In the genomic region with DNA sequence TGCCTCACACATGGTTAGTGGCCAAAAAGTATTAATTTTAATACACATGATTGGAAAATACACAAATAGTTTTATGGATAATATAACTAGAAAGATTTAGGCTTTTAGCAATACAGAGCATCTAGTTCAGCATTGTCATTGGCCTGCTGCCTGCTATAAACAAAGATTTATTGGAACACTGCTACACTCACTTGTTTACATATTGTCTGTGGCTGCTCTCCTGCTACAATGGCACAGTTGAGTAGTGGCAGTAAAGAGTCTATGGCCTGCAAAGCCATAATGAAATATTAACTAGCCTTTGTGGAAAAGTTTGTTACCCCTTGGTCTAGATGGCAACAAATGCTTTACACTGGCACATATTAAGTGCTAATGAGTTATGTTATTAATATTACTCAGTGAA, we compare ENCODE assay signal across 1 cellular context.
TF ChIP-seq lines count a peak whose summit lies in the region.

No MANE protein-coding gene starts in this region.

TF ChIP-seq in HepG2, 621 proteins besides CTCF, POLR2A, EP300 and RAD21 (continues in another document):
- TF ChIP-seq HNF4A (CRISPR knock-in tag; IDR thresholded peaks at IDR 0.05), result no peak
- no peak for TF ChIP-seq KLF12 (CRISPR knock-in tag; IDR thresholded peaks at IDR 0.05; ENCODE audit: borderline replicate concordance)
- no peak for TF ChIP-seq MYNN (CRISPR knock-in tag; IDR thresholded peaks at IDR 0.05; ENCODE audit: low read depth)
- TF ChIP-seq TBX3 (IDR thresholded peaks at IDR 0.05; ENCODE audit: borderline replicate concordance), result no peak
- TF ChIP-seq FOXA1 (IDR thresholded peaks at IDR 0.05), result no peak
- TF ChIP-seq FOXA1 (CRISPR knock-in tag; IDR thresholded peaks at IDR 0.05), result peak; percentile 70
- no peak for TF ChIP-seq ZNF263 (CRISPR knock-in tag; IDR thresholded peaks at IDR 0.05)
- TF ChIP-seq MATR3 (CRISPR knock-in tag; IDR thresholded peaks at IDR 0.05), result no peak
- 0 out of 2 replicates have a peak, but pooled peaks have one; percentile 74 for TF ChIP-seq ZNF644 (CRISPR knock-in tag; IDR thresholded peaks at IDR 0.05; ENCODE audit: low read depth)
- TF ChIP-seq, protein P1, sequence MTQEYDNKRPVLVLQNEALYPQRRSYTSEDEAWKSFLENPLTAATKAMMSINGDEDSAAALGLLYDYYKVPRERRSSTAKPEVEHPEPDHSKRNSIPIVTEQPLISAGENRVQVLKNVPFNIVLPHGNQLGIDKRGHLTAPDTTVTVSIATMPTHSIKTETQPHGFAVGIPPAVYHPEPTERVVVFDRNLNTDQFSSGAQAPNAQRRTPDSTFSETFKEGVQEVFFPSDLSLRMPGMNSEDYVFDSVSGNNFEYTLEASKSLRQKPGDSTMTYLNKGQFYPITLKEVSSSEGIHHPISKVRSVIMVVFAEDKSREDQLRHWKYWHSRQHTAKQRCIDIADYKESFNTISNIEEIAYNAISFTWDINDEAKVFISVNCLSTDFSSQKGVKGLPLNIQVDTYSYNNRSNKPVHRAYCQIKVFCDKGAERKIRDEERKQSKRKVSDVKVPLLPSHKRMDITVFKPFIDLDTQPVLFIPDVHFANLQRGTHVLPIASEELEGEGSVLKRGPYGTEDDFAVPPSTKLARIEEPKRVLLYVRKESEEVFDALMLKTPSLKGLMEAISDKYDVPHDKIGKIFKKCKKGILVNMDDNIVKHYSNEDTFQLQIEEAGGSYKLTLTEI (CRISPR knock-in tag; conservative IDR thresholded peaks at IDR 0.05), result no peak
- no peak for TF ChIP-seq SMAD1 (CRISPR knock-in tag; IDR thresholded peaks at IDR 0.05; ENCODE audit: borderline replicate concordance, low read depth)
- no peak for TF ChIP-seq PITX1 (CRISPR knock-in tag; IDR thresholded peaks at IDR 0.05)
- TF ChIP-seq SMARCC2 (IDR thresholded peaks at IDR 0.05), result no peak
- TF ChIP-seq NRL (CRISPR knock-in tag; IDR thresholded peaks at IDR 0.05; ENCODE audit: borderline replicate concordance), result no peak
- TF ChIP-seq, protein P2, sequence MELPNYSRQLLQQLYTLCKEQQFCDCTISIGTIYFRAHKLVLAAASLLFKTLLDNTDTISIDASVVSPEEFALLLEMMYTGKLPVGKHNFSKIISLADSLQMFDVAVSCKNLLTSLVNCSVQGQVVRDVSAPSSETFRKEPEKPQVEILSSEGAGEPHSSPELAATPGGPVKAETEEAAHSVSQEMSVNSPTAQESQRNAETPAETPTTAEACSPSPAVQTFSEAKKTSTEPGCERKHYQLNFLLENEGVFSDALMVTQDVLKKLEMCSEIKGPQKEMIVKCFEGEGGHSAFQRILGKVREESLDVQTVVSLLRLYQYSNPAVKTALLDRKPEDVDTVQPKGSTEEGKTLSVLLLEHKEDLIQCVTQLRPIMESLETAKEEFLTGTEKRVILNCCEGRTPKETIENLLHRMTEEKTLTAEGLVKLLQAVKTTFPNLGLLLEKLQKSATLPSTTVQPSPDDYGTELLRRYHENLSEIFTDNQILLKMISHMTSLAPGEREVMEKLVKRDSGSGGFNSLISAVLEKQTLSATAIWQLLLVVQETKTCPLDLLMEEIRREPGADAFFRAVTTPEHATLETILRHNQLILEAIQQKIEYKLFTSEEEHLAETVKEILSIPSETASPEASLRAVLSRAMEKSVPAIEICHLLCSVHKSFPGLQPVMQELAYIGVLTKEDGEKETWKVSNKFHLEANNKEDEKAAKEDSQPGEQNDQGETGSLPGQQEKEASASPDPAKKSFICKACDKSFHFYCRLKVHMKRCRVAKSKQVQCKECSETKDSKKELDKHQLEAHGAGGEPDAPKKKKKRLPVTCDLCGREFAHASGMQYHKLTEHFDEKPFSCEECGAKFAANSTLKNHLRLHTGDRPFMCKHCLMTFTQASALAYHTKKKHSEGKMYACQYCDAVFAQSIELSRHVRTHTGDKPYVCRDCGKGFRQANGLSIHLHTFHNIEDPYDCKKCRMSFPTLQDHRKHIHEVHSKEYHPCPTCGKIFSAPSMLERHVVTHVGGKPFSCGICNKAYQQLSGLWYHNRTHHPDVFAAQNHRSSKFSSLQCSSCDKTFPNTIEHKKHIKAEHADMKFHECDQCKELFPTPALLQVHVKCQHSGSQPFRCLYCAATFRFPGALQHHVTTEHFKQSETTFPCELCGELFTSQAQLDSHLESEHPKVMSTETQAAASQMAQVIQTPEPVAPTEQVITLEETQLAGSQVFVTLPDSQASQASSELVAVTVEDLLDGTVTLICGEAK (IDR thresholded peaks at IDR 0.05), result peak; percentile 70
- TF ChIP-seq, protein P2 (CRISPR knock-in tag; IDR thresholded peaks at IDR 0.05), result peak; percentile 97; the same call in 1 of the 2 replicates
- TF ChIP-seq ZNF337 (CRISPR knock-in tag; IDR thresholded peaks at IDR 0.05; ENCODE audit: borderline replicate concordance, low read depth), result no peak
- TF ChIP-seq, protein P3, sequence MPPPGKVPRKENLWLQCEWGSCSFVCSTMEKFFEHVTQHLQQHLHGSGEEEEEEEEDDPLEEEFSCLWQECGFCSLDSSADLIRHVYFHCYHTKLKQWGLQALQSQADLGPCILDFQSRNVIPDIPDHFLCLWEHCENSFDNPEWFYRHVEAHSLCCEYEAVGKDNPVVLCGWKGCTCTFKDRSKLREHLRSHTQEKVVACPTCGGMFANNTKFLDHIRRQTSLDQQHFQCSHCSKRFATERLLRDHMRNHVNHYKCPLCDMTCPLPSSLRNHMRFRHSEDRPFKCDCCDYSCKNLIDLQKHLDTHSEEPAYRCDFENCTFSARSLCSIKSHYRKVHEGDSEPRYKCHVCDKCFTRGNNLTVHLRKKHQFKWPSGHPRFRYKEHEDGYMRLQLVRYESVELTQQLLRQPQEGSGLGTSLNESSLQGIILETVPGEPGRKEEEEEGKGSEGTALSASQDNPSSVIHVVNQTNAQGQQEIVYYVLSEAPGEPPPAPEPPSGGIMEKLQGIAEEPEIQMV (CRISPR knock-in tag; IDR thresholded peaks at IDR 0.05; ENCODE audit: low read depth), result no peak
- TF ChIP-seq, protein P4, sequence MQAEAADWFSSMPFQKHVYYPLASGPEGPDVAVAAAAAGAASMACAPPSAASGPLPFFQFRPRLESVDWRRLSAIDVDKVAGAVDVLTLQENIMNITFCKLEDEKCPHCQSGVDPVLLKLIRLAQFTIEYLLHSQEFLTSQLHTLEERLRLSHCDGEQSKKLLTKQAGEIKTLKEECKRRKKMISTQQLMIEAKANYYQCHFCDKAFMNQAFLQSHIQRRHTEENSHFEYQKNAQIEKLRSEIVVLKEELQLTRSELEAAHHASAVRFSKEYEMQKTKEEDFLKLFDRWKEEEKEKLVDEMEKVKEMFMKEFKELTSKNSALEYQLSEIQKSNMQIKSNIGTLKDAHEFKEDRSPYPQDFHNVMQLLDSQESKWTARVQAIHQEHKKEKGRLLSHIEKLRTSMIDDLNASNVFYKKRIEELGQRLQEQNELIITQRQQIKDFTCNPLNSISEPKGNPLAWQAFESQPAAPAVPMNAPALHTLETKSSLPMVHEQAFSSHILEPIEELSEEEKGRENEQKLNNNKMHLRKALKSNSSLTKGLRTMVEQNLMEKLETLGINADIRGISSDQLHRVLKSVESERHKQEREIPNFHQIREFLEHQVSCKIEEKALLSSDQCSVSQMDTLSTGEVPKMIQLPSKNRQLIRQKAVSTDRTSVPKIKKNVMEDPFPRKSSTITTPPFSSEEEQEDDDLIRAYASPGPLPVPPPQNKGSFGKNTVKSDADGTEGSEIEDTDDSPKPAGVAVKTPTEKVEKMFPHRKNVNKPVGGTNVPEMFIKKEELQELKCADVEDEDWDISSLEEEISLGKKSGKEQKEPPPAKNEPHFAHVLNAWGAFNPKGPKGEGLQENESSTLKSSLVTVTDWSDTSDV (CRISPR knock-in tag; IDR thresholded peaks at IDR 0.05), result no peak
- 0 out of 2 replicates have a peak, but pooled peaks have one; percentile 19 for TF ChIP-seq SAP130 (CRISPR knock-in tag; IDR thresholded peaks at IDR 0.05; ENCODE audit: low read depth)
- no peak for TF ChIP-seq ZNF33B (CRISPR knock-in tag; IDR thresholded peaks at IDR 0.05)
- TF ChIP-seq PHF21A (CRISPR knock-in tag; IDR thresholded peaks at IDR 0.05), result no peak
- TF ChIP-seq HIVEP1 (CRISPR knock-in tag; IDR thresholded peaks at IDR 0.05), result no peak
- TF ChIP-seq MLLT10 (CRISPR knock-in tag; IDR thresholded peaks at IDR 0.05), result no peak
- no peak for TF ChIP-seq ZNF841 (CRISPR knock-in tag; IDR thresholded peaks at IDR 0.05; ENCODE audit: borderline replicate concordance)
- TF ChIP-seq BRCA1 (CRISPR knock-in tag; IDR thresholded peaks at IDR 0.05), result no peak
- TF ChIP-seq TAF1 (CRISPR knock-in tag; IDR thresholded peaks at IDR 0.05), result no peak
- TF ChIP-seq, protein P5, sequence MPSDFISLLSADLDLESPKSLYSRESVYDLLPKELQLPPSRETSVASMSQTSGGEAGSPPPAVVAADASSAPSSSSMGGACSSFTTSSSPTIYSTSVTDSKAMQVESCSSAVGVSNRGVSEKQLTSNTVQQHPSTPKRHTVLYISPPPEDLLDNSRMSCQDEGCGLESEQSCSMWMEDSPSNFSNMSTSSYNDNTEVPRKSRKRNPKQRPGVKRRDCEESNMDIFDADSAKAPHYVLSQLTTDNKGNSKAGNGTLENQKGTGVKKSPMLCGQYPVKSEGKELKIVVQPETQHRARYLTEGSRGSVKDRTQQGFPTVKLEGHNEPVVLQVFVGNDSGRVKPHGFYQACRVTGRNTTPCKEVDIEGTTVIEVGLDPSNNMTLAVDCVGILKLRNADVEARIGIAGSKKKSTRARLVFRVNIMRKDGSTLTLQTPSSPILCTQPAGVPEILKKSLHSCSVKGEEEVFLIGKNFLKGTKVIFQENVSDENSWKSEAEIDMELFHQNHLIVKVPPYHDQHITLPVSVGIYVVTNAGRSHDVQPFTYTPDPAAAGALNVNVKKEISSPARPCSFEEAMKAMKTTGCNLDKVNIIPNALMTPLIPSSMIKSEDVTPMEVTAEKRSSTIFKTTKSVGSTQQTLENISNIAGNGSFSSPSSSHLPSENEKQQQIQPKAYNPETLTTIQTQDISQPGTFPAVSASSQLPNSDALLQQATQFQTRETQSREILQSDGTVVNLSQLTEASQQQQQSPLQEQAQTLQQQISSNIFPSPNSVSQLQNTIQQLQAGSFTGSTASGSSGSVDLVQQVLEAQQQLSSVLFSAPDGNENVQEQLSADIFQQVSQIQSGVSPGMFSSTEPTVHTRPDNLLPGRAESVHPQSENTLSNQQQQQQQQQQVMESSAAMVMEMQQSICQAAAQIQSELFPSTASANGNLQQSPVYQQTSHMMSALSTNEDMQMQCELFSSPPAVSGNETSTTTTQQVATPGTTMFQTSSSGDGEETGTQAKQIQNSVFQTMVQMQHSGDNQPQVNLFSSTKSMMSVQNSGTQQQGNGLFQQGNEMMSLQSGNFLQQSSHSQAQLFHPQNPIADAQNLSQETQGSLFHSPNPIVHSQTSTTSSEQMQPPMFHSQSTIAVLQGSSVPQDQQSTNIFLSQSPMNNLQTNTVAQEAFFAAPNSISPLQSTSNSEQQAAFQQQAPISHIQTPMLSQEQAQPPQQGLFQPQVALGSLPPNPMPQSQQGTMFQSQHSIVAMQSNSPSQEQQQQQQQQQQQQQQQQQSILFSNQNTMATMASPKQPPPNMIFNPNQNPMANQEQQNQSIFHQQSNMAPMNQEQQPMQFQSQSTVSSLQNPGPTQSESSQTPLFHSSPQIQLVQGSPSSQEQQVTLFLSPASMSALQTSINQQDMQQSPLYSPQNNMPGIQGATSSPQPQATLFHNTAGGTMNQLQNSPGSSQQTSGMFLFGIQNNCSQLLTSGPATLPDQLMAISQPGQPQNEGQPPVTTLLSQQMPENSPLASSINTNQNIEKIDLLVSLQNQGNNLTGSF (CRISPR knock-in tag; IDR thresholded peaks at IDR 0.05), result no peak
- no peak for TF ChIP-seq PAWR (CRISPR knock-in tag; IDR thresholded peaks at IDR 0.05; ENCODE audit: borderline replicate concordance)
- no peak for TF ChIP-seq ZBTB38 (CRISPR knock-in tag; IDR thresholded peaks at IDR 0.05)
- no peak for TF ChIP-seq ZNF143 (CRISPR knock-in tag; IDR thresholded peaks at IDR 0.05)
- TF ChIP-seq SP140L (CRISPR knock-in tag; IDR thresholded peaks at IDR 0.05; ENCODE audit: borderline replicate concordance), result no peak
- TF ChIP-seq AKAP8 (CRISPR knock-in tag; IDR thresholded peaks at IDR 0.05), result no peak
- TF ChIP-seq BRD4 (CRISPR knock-in tag; IDR thresholded peaks at IDR 0.05), result no peak
- TF ChIP-seq SOX13 (IDR thresholded peaks at IDR 0.05), result no peak
- TF ChIP-seq SOX13 (CRISPR knock-in tag; conservative IDR thresholded peaks at IDR 0.05 in 1 of 2, IDR thresholded peaks at IDR 0.05 in 1 of 2), result peak in 1 of 2 experiments; percentile 72; a peak in 2 of 4 replicates
- TF ChIP-seq, protein P6, sequence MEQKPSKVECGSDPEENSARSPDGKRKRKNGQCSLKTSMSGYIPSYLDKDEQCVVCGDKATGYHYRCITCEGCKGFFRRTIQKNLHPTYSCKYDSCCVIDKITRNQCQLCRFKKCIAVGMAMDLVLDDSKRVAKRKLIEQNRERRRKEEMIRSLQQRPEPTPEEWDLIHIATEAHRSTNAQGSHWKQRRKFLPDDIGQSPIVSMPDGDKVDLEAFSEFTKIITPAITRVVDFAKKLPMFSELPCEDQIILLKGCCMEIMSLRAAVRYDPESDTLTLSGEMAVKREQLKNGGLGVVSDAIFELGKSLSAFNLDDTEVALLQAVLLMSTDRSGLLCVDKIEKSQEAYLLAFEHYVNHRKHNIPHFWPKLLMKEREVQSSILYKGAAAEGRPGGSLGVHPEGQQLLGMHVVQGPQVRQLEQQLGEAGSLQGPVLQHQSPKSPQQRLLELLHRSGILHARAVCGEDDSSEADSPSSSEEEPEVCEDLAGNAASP (CRISPR knock-in tag; IDR thresholded peaks at IDR 0.05; ENCODE audit: borderline replicate concordance), result no peak
- TF ChIP-seq CBX1 (IDR thresholded peaks at IDR 0.05; ENCODE audit: low read depth), result no peak
